Comparison of ENCODE assay signal across 12 cellular contexts in the genomic region with DNA sequence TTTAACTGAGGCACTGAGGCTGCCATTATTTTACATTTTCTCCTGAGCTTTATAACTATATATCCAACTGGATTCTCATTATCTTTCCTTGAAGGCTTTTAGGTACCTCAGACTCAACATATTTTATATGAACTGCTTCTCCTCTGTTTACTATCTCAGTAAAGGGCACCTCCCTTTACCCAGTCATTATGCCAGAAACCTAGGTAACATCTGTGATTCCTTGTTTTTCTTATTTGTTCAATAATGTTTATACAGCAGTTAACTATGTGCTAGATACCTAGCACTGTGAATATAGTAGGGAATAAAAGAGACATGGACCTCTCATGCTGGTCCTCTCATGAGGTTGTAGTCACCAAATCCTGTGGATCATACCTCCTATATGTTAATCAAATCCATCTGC.
"Had no signal": no experiment of that assay in that cellular context is flagged by ENCODE, and none has a peak within 500 bp of the region (broad histone marks: within the 10 kb centered on the region; RNA-seq: fewer than 3 reads in every experiment).

No MANE protein-coding gene starts in this region.

- H3K36me3 Mint-ChIP-seq: activated naive CD4-positive, alpha-beta T cell treated with anti-CD3 and anti-CD28 coated beads, Interleukin-2, amount 10 ng/mL, durations not matched to agents 7 days and 5 days; type B pancreatic cell had no signal

- H3K9me3 ChIP-seq: gastroesophageal sphincter, suprapubic skin had no signal

- H3K4me1 Mint-ChIP-seq: activated naive CD4-positive, alpha-beta T cell treated with anti-CD3 and anti-CD28 coated beads, Interleukin-2, amount 10 ng/mL, durations not matched to agents 7 days and 5 days had no signal

- H3K27ac ChIP-seq: gastroesophageal sphincter, suprapubic skin had no signal

- H3K4me1 ChIP-seq: gastroesophageal sphincter, suprapubic skin had no signal

- H3K4me3 Mint-ChIP-seq: activated naive CD4-positive, alpha-beta T cell treated with anti-CD3 and anti-CD28 coated beads, Interleukin-2, amount 10 ng/mL, durations not matched to agents 7 days and 5 days; nephron progenitor cell; type B pancreatic cell had no signal

- H3K9me3 Mint-ChIP-seq: activated naive CD4-positive, alpha-beta T cell treated with anti-CD3 and anti-CD28 coated beads, Interleukin-2, amount 10 ng/mL, durations not matched to agents 7 days and 5 days had no signal

- H3K36me3 ChIP-seq: gastroesophageal sphincter, suprapubic skin had no signal

- H3K27ac Mint-ChIP-seq: activated naive CD4-positive, alpha-beta T cell treated with anti-CD3 and anti-CD28 coated beads, Interleukin-2, amount 10 ng/mL, durations not matched to agents 7 days and 5 days; type B pancreatic cell had no signal

- H3K4me3 ChIP-seq: gastroesophageal sphincter, suprapubic skin had no signal

- H3K27me3 ChIP-seq: gastroesophageal sphincter, suprapubic skin had no signal

- H3K27me3 Mint-ChIP-seq: activated naive CD4-positive, alpha-beta T cell treated with anti-CD3 and anti-CD28 coated beads, Interleukin-2, amount 10 ng/mL, durations not matched to agents 7 days and 5 days; type B pancreatic cell had no signal

- DNase-seq: activated CD4-positive, alpha-beta T cell treated with anti-CD3 and anti-CD28 coated beads for 4 hours; activated naive CD4-positive, alpha-beta T cell treated with anti-CD3 and anti-CD28 coated beads, Interleukin-2, amount 10 ng/mL, durations not matched to agents 7 days and 5 days; left ventricle myocardium superior; mesendoderm; nephron progenitor cell; stimulated activated CD4-positive, alpha-beta T cell treated with anti-CD3 and anti-CD28 coated beads, Interleukin-4, amount 100 ng/mL, for 1 hour; stimulated activated CD8-positive, alpha-beta memory T cell treated with anti-CD3 and anti-CD28 coated beads, Interleukin-4, amount 100 ng/mL, for 48 hours; stimulated activated naive CD8-positive, alpha-beta T cell treated with anti-CD3 and anti-CD28 coated beads, Interleukin-15, Interleukin-2, amounts not matched to agents 100 U/mL and 50 U/mL, for 24 hours; T-helper 9 cell had no signal
